In genomic region chr2:177881001-177881748, GRCh38 we compare ENCODE assay signal across 26 cellular contexts.
"Had no signal": no experiment of that assay in that cellular context is flagged by ENCODE, and none has a peak within 500 bp of the region (broad histone marks: within the 10 kb centered on the region; RNA-seq: fewer than 3 reads in every experiment).

No MANE protein-coding gene starts in this region.

- H2AFZ ChIP-seq: parathyroid adenoma had no signal

- H3K36me3 ChIP-seq: heart left ventricle, lower lobe of right lung, neutrophil, tibial artery, uterus had no signal

- H3K27ac ChIP-seq: coronary artery, lower lobe of right lung, neutrophil, parathyroid adenoma, tibial artery, uterus had no signal

- H3K9me3 ChIP-seq: lower lobe of right lung, neutrophil, tibial artery, uterus had no signal

- H3K9ac ChIP-seq: parathyroid adenoma had no signal

- H3K4me1 ChIP-seq: lower lobe of right lung, tibial artery, uterus had no signal

- ATAC-seq: lower lobe of right lung; natural killer cell treated with Interleukin-12 subunit alpha and Interleukin-12 subunit beta and Interleukin-15 and Interleukin-18, amount 100 ng/mL, for 72 hours had no signal

- H3K4me3 ChIP-seq: coronary artery, heart left ventricle, lower lobe of right lung, tibial artery, uterus had no signal

- FAIRE-seq: endometrium, frontal cortex had no signal

- H3K27me3 ChIP-seq: heart left ventricle, neutrophil, tibial artery, uterus had no signal

- DNase-seq: activated CD4-positive, alpha-beta T cell treated with anti-CD3 and anti-CD28 coated beads, Interleukin-2, amount 50 U/mL, for 1 hour; activated CD4-positive, CD25-positive, alpha-beta regulatory T cell treated with anti-CD3 and anti-CD28 coated beads, Interleukin-2, amount 50 U/mL, for 72 hours; activated CD8-positive, alpha-beta memory T cell treated with anti-CD3 and anti-CD28 coated beads for 24 hours; activated CD8-positive, alpha-beta memory T cell treated with anti-CD3 and anti-CD28 coated beads, Interleukin-2, amount 50 U/mL, for 48 hours; activated effector memory CD4-positive, alpha-beta T cell treated with Interleukin-2 at 50 U/mL for 16 hours; activated naive CD4-positive, alpha-beta T cell treated with anti-CD3 and anti-CD28 coated beads, Interleukin-2, amount 50 U/mL, for 16 hours; activated T-cell treated with anti-CD3 and anti-CD28 coated beads, Interleukin-2, amount 50 U/mL, for 48 hours; aorta; erythroblast; heart left ventricle; lower lobe of right lung; retina; stimulated activated CD4-positive, alpha-beta T cell treated with anti-CD3 and anti-CD28 coated beads, Interleukin-12 subunit alpha, Interleukin-12 subunit beta, amount 100 ng/mL, for 4 hours; stimulated activated CD4-positive, alpha-beta T cell treated with anti-CD3 and anti-CD28 coated beads, Interleukin-1b, Interleukin-23, amount 100 ng/mL, for 48 hours; stimulated activated CD8-positive, alpha-beta memory T cell treated with anti-CD3 and anti-CD28 coated beads, Interleukin-4, amount 100 ng/mL, for 48 hours; stimulated activated naive CD4-positive, alpha-beta T cell treated with Interleukin-2 at 50 U/mL for 16 hours; substantia nigra; T1000; tibial artery; uterus had no signal
